In the genomic region with DNA sequence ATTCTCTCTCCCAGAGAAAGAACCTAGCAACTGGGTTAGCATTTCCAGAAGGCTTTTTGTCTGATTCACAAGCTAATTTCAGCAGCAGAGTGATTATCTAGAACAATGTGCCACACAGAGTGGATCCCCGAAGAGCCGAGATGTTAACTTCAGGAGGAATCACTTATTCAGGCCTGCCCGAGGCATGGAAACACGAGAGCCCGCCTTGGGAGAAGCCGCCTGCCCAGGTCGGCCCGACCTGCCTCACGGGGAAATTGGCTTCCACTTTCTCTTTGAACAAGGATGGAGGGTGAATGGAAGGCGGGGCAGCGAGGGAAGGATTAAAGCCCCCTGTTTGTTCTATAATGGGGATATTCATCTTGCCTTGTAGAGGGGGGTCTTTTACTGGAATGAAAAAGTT, we compare ENCODE assay signal across 18 cellular contexts.
"Had no signal": no experiment of that assay in that cellular context is flagged by ENCODE, and none has a peak within 500 bp of the region (broad histone marks: within the 10 kb centered on the region; RNA-seq: fewer than 3 reads in every experiment).

No MANE protein-coding gene starts in this region.

- H3K4me3 Mint-ChIP-seq: activated naive CD8-positive, alpha-beta T cell; naive B cell; stimulated activated effector memory CD8-positive, alpha-beta T cell treated with anti-CD3 and anti-CD28 coated beads, Interleukin-12 subunit alpha, Interleukin-12 subunit beta, amount 100 ng/mL, for 72 hours had no signal

- H3K27me3 Mint-ChIP-seq: activated naive CD8-positive, alpha-beta T cell had no signal

- H3K27ac ChIP-seq: colonic mucosa, heart left ventricle, lower lobe of right lung, neutrophil, tibial artery had no signal

- H3K36me3 ChIP-seq: colonic mucosa, heart left ventricle, lower lobe of right lung, neutrophil, vagina had no signal

- ATAC-seq: heart left ventricle; lower lobe of right lung; right cardiac atrium; stimulated activated effector memory CD8-positive, alpha-beta T cell treated with anti-CD3 and anti-CD28 coated beads, Interleukin-12 subunit alpha, Interleukin-12 subunit beta, amount 100 ng/mL, for 72 hours had no signal

- DNase-seq: activated CD4-positive, alpha-beta T cell treated with anti-CD3 and anti-CD28 coated beads, Interleukin-2, amount 50 U/mL, for 1 hour; activated gamma-delta T cell; activated T-cell treated with anti-CD3 and anti-CD28 coated beads, Interleukin-2, amount 50 U/mL, for 48 hours; colonic mucosa; esophagus squamous epithelium; foreskin fibroblast; heart left ventricle; lower lobe of right lung; midbrain; naive B cell; right cardiac atrium; small intestine; T-helper 2 cell; tibial artery had no signal

- H3K4me3 ChIP-seq: colonic mucosa, esophagus squamous epithelium, heart left ventricle, lower lobe of right lung, tibial artery, vagina had no signal

- H3K9me3 Mint-ChIP-seq: stimulated activated effector memory CD8-positive, alpha-beta T cell treated with anti-CD3 and anti-CD28 coated beads, Interleukin-12 subunit alpha, Interleukin-12 subunit beta, amount 100 ng/mL, for 72 hours had no signal

- H3K9me3 ChIP-seq: colonic mucosa, esophagus squamous epithelium, lower lobe of right lung, neutrophil, tibial artery, vagina had no signal

- H3K4me1 ChIP-seq: colonic mucosa, heart left ventricle, lower lobe of right lung had no signal

- H3K36me3 Mint-ChIP-seq: stimulated activated effector memory CD8-positive, alpha-beta T cell treated with anti-CD3 and anti-CD28 coated beads, Interleukin-12 subunit alpha, Interleukin-12 subunit beta, amount 100 ng/mL, for 72 hours had no signal

- H3K4me1 Mint-ChIP-seq: naive B cell had no signal

- FAIRE-seq: small intestine had no signal

- H3K27me3 ChIP-seq: colonic mucosa, esophagus squamous epithelium, heart left ventricle, neutrophil, tibial artery, vagina had no signal

- H3K27ac Mint-ChIP-seq: activated naive CD8-positive, alpha-beta T cell; stimulated activated effector memory CD8-positive, alpha-beta T cell treated with anti-CD3 and anti-CD28 coated beads, Interleukin-12 subunit alpha, Interleukin-12 subunit beta, amount 100 ng/mL, for 72 hours had no signal
